15 cellular contexts compared by ENCODE assay signal in the genomic region with DNA sequence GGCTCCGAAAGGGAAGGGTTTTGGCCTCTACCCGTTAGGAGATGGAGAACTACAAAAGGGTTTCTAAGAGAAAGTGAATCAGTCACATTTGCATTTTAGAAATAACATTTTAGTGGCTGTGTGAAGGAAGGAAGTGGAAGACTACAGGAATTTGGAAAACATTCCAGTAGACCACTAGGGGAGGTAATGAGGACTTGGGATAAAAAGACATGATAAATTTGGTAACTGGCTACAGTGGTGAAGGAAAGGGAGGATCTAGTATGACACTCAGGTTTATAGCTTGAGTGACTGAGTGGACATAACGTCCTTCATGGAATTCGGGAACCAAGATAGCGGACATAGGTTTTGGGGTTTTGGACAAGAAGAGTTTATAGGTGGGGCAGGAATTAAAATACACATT. TPM values are rescaled to one million over a fixed set of nuclear protein-coding genes. Genes with fewer than 3 reads are reported as not detected.
DNase-seq lines count a peak whose midpoint lies in the region; ATAC-seq and TF ChIP-seq lines count a peak whose summit lies in the region.
"Had no signal": no experiment of that assay in that cellular context is flagged by ENCODE, and none has a peak within 500 bp of the region (broad histone marks: within the 10 kb centered on the region; RNA-seq: fewer than 3 reads in every experiment).

No MANE protein-coding gene starts in this region.

- H3K4me3 ChIP-seq in cardiac muscle cell: no peak overlapping the region
- H3K4me3 ChIP-seq in epithelial cell of esophagus (ENCODE audit: low read length): no peak overlapping the region
- H3K4me3 ChIP-seq in testis: no peak overlapping the region
- H3K4me3 ChIP-seq in tibial artery: no peak overlapping the region
- H3K4me3 ChIP-seq: dorsolateral prefrontal cortex, heart right ventricle had no signal

- H3K9me3 Mint-ChIP-seq in type B pancreatic cell: no peaks in the 10 kb centered on the region

- H3K9me3 ChIP-seq in cardiac muscle cell (ENCODE audit: low read depth) (no peaks in the 10 kb centered on the region), T-helper 17 cell (ENCODE audit: control insufficient read depth, low read length, poor library complexity, severe bottlenecking) (no peaks in the 10 kb centered on the region), testis (no peaks in the 10 kb centered on the region), tibial artery (no peaks in the 10 kb centered on the region)
- H3K9me3 ChIP-seq: heart right ventricle had no signal

- H3K27me3 ChIP-seq in cardiac muscle cell (no peaks in the 10 kb centered on the region), testis (no peaks in the 10 kb centered on the region), tibial artery (no peaks in the 10 kb centered on the region)
- H3K27me3 ChIP-seq: dorsolateral prefrontal cortex, heart right ventricle had no signal

- 87 to 90% methylated on average over 5 of the region's 5 CpGs for WGBS in testis, 2 donors

- H3K4me3 Mint-ChIP-seq in T-helper 17 cell: no peak overlapping the region
- H3K4me3 Mint-ChIP-seq in type B pancreatic cell: no peak overlapping the region

- H3K4me1 Mint-ChIP-seq in T-helper 17 cell (peaks cover 67% of the 10 kb centered on the region), type B pancreatic cell (ENCODE audit: unreplicated experiment) (peaks cover 8% of the 10 kb centered on the region)

- no peak for TF ChIP-seq POLR2A in testis (IDR thresholded peaks at IDR 0.05)

- H3K36me3 ChIP-seq in cardiac muscle cell (no peaks in the 10 kb centered on the region), testis (ENCODE audit: low read depth, missing control alignments) (no peaks in the 10 kb centered on the region), tibial artery (peaks cover 18 to 90% (median 64%) of the 10 kb centered on the region in 3 donors)

- peak; percentile 33 for TF ChIP-seq CTCF in cardiac muscle cell (IDR thresholded peaks at IDR 0.05; ENCODE audit: low read depth, low read length)
- peak; percentile 11 for TF ChIP-seq CTCF in epithelial cell of esophagus (IDR thresholded peaks at IDR 0.05; ENCODE audit: insufficient read depth, low read depth, low read length, missing control alignments)
- peak; percentile 42 for TF ChIP-seq CTCF in type B pancreatic cell (conservative IDR thresholded peaks at IDR 0.05)
- TF ChIP-seq CTCF in testis (IDR thresholded peaks at IDR 0.05): peak in 1 of 3 experiments; percentile 9
- no peak for TF ChIP-seq CTCF in tibial artery (IDR thresholded peaks at IDR 0.05)

- peak overlapping the region; percentile 77 for H3K27ac Mint-ChIP-seq in T-helper 17 cell
- no peak overlapping the region for H3K27ac Mint-ChIP-seq in type B pancreatic cell

- H3K36me3 Mint-ChIP-seq in T-helper 17 cell (ENCODE audit: low read depth) (peaks cover 29% of the 10 kb centered on the region), type B pancreatic cell (peaks cover 15% of the 10 kb centered on the region)

- H3K27ac ChIP-seq in cardiac muscle cell: no peak overlapping the region
- no peak overlapping the region for H3K27ac ChIP-seq in testis
- H3K27ac ChIP-seq in tibial artery: no peak overlapping the region
- H3K27ac ChIP-seq: C4-2B, dorsolateral prefrontal cortex, heart right ventricle had no signal

- no peaks in the 10 kb centered on the region for H3K27me3 Mint-ChIP-seq in T-helper 17 cell
- no peaks in the 10 kb centered on the region for H3K27me3 Mint-ChIP-seq in type B pancreatic cell

- H3K4me1 ChIP-seq in cardiac muscle cell (ENCODE audit: low read depth): no peaks in the 10 kb centered on the region
- no peaks in the 10 kb centered on the region for H3K4me1 ChIP-seq in testis
- H3K4me1 ChIP-seq in tibial artery: no peaks in the 10 kb centered on the region

- DNase-seq in cardiac muscle cell (ENCODE audit: low read depth in 1 of 2, low spot score in 1 of 2): peak in 1 of 2 donors; percentile 33
- no peak for DNase-seq in cardiac septum (ENCODE audit: low spot score)
- no peak for DNase-seq in T-helper 17 cell
- no peak for DNase-seq in epithelial cell of esophagus (ENCODE audit: low read depth)
- DNase-seq in type B pancreatic cell (ENCODE audit: extremely low spot score, unreplicated experiment): no peak
- DNase-seq in testis: no peak
- DNase-seq in tibial artery: no peak
- no peak for DNase-seq in HuH-7.5 (ENCODE audit: low spot score)
- DNase-seq: dorsolateral prefrontal cortex, heart right ventricle, KBM-7, midbrain, right cardiac atrium had no signal

- no peak for ATAC-seq in T-helper 17 cell
- ATAC-seq: heart right ventricle, Panc1, right cardiac atrium had no signal

- intact Hi-C loops in cardiac septum (cut with DNase I) (no loop called here), testis (cut with DNase I; ENCODE audit: low total_unique reads) (no loop called here), tibial artery (cut with DNase I; ENCODE audit: low total_unique reads) (no loop called here)

RNA-seq across cellular contexts. Expression of a gene that starts 7.0 kb away (rescaled TPM):
- 41.0 and 42.6 TPM in 2 replicates for total RNA-seq in cardiac muscle cell
- 44.6 and 52.9 TPM in 2 replicates for polyA plus RNA-seq in cardiac muscle cell
- 33.9 TPM for total RNA-seq in cardiac septum
- total RNA-seq in T-helper 17 cell: 10 to 100 TPM; 54.9 to 66.5 TPM
- total RNA-seq in type B pancreatic cell (ENCODE audit: low replicate concordance): 49.9 and 101 TPM in 2 replicates
- total RNA-seq in testis: 10 to 100 TPM; 31.4 to 48.3 TPM
- 45.9 TPM for polyA plus RNA-seq in testis (ENCODE audit: insufficient read depth, low read depth, low replicate concordance)

Comparison
In these comparisons a context has a peak if more than half of its experiments do, and no peak if none do; other contexts are left out.
1. CTCF ChIP-seq: peak in cardiac muscle cell (single experiment), epithelial cell of esophagus (single experiment) and type B pancreatic cell (single experiment); none in tibial artery (0 of 2).